ENCODE assay signal across 10 cellular contexts in genomic region chr2:74577448-74577847, GRCh38. TPM values are rescaled to one million over a fixed set of nuclear protein-coding genes. Genes with fewer than 3 reads are reported as not detected.
DNase-seq lines count a peak whose midpoint lies in the region; ATAC-seq, FAIRE-seq and TF ChIP-seq lines count a peak whose summit lies in the region.
"Had no signal": no experiment of that assay in that cellular context is flagged by ENCODE, and none has a peak within 500 bp of the region (broad histone marks: within the 10 kb centered on the region; RNA-seq: fewer than 3 reads in every experiment).

No MANE protein-coding gene starts in this region.

- H3K9me3 ChIP-seq in mammary epithelial cell (replicated peaks; ENCODE audit: insufficient read depth, low read length): no peaks in the 10 kb centered on the region
- H3K9me3 ChIP-seq in smooth muscle cell (replicated peaks; ENCODE audit: low read depth): no peaks in the 10 kb centered on the region
- H3K9me3 ChIP-seq in endodermal cell (ENCODE audit: control insufficient read depth, low read length): no peaks in the 10 kb centered on the region
- H3K9me3 ChIP-seq: psoas muscle had no signal

- no peak for FAIRE-seq in HTR-8/SVneo (lab: Jason Lieb, UNC)

- no peak overlapping the region for H3K4me3 Mint-ChIP-seq in activated CD4-positive, alpha-beta T cell treated with anti-CD3 and anti-CD28 coated beads for 36 hours
- no peak overlapping the region for H3K4me3 Mint-ChIP-seq in activated CD4-positive, alpha-beta T cell treated with anti-CD3 and anti-CD28 coated beads, Interleukin-2, amount 10 ng/mL, durations not matched to agents 7 days and 5 days
- H3K4me3 Mint-ChIP-seq in endodermal cell: no peak overlapping the region

- H3K79me2 ChIP-seq in mammary epithelial cell (ENCODE audit: insufficient read depth, low read length) (no peaks in the 10 kb centered on the region), smooth muscle cell (ENCODE audit: low read depth) (no peaks in the 10 kb centered on the region)

- H2AFZ ChIP-seq in mammary epithelial cell (ENCODE audit: low read depth, low read length) (peak overlapping the region; percentile 41), smooth muscle cell (ENCODE audit: low read depth) (no peak overlapping the region)

- TF ChIP-seq CTCF in mammary epithelial cell (conservative IDR thresholded peaks at IDR 0.05 in 1 of 2, IDR thresholded peaks at IDR 0.05 in 1 of 2; ENCODE audit: extremely low read depth in 1 of 2, insufficient read depth in 1 of 2, low read depth in 1 of 2, low read length in 2 of 2) (no peak), smooth muscle cell (IDR thresholded peaks at IDR 0.05; ENCODE audit: borderline replicate concordance, insufficient read depth, poor library complexity, severe bottlenecking) (no peak), endodermal cell (conservative IDR thresholded peaks at IDR 0.05) (no peak)

- no peaks in the 10 kb centered on the region for H3K36me3 Mint-ChIP-seq in activated CD4-positive, alpha-beta T cell treated with anti-CD3 and anti-CD28 coated beads for 36 hours (ENCODE audit: low read depth)
- peaks cover 12% of the 10 kb centered on the region for H3K36me3 Mint-ChIP-seq in activated CD4-positive, alpha-beta T cell treated with anti-CD3 and anti-CD28 coated beads, Interleukin-2, amount 10 ng/mL, durations not matched to agents 7 days and 5 days (ENCODE audit: low read depth)
- no peaks in the 10 kb centered on the region for H3K36me3 Mint-ChIP-seq in endodermal cell (ENCODE audit: low read depth)

- peaks cover 1% of the 10 kb centered on the region for H3K27me3 Mint-ChIP-seq in activated CD4-positive, alpha-beta T cell treated with anti-CD3 and anti-CD28 coated beads for 36 hours
- H3K27me3 Mint-ChIP-seq in activated CD4-positive, alpha-beta T cell treated with anti-CD3 and anti-CD28 coated beads, Interleukin-2, amount 10 ng/mL, durations not matched to agents 7 days and 5 days: no peaks in the 10 kb centered on the region
- peaks cover 14% of the 10 kb centered on the region for H3K27me3 Mint-ChIP-seq in endodermal cell (ENCODE audit: insufficient read depth)

- no peaks in the 10 kb centered on the region for H3K36me3 ChIP-seq in mammary epithelial cell (ENCODE audit: insufficient read depth, low read length)
- H3K36me3 ChIP-seq in smooth muscle cell (ENCODE audit: low read depth): no peaks in the 10 kb centered on the region
- H3K36me3 ChIP-seq in endodermal cell (ENCODE audit: control insufficient read depth, insufficient read depth, low read length): no peaks in the 10 kb centered on the region

- H4K20me1 ChIP-seq in mammary epithelial cell (ENCODE audit: insufficient read depth, low read length): no peaks in the 10 kb centered on the region
- no peaks in the 10 kb centered on the region for H4K20me1 ChIP-seq in smooth muscle cell (ENCODE audit: low read depth)

- H3K4me1 ChIP-seq in mammary epithelial cell (ENCODE audit: insufficient read depth, low read length): peaks cover 24% of the 10 kb centered on the region
- peaks cover 7% of the 10 kb centered on the region for H3K4me1 ChIP-seq in smooth muscle cell (ENCODE audit: low read depth)
- H3K4me1 ChIP-seq in endodermal cell (ENCODE audit: control insufficient read depth, insufficient read depth, low read length): no peaks in the 10 kb centered on the region
- H3K4me1 ChIP-seq: psoas muscle had no signal

- no TSS peak for BruUV-seq in mammary epithelial cell (replicated peaks; lab: Mats Ljungman, UMichigan)

- H3K27ac ChIP-seq in mammary epithelial cell (ENCODE audit: insufficient read depth, low read depth, low read length): no peak overlapping the region
- H3K27ac ChIP-seq in smooth muscle cell (ENCODE audit: low read depth): peak overlapping the region; percentile 76
- H3K27ac ChIP-seq in endodermal cell (ENCODE audit: low read depth, low read length): no peak overlapping the region
- H3K27ac ChIP-seq: psoas muscle had no signal

- POLR2A ChIA-PET in activated CD4-positive, alpha-beta T cell treated with anti-CD3 and anti-CD28 coated beads for 36 hours (lab: Charles Lee): no interaction called here
- POLR2A ChIA-PET in activated CD4-positive, alpha-beta T cell treated with anti-CD3 and anti-CD28 coated beads, Interleukin-2, amount 10 ng/mL, durations not matched to agents 7 days and 5 days (lab: Charles Lee): no interaction called here

- dilution Hi-C loops in mammary epithelial cell (cut with HindIII; ENCODE audit: low sequenced_read_pairs): loop anchor here (5.0 kb wide), 1 partner anchor 105 kb away; the partner anchor contains the start of gene MRPL53

- peak; percentile 74 for ATAC-seq in activated CD4-positive, alpha-beta T cell treated with anti-CD3 and anti-CD28 coated beads for 36 hours

- 100% methylated on average over 2 of the region's 2 CpGs for WGBS in mammary epithelial cell (ENCODE audit: low coverage, missing lambda C conversion rate)
- WGBS in smooth muscle cell (ENCODE audit: low lambda C conversion rate): 33% methylated on average over 2 of the region's 2 CpGs
- 88 to 100% methylated on average over 2 of the region's 2 CpGs for WGBS in endodermal cell (ENCODE audit: insufficient coverage in 1 of 2, insufficient read length in 1 of 2), 2 experiments

- H3K4me3 ChIP-seq in mammary epithelial cell (replicated peaks in 1 of 3; ENCODE audit: insufficient read depth in 1 of 3, low read depth in 2 of 3, low read length in 3 of 3) (no peak overlapping the region), smooth muscle cell (no peak overlapping the region), endodermal cell (ENCODE audit: low read length) (no peak overlapping the region)
- H3K4me3 ChIP-seq: psoas muscle had no signal

- H3K27ac Mint-ChIP-seq in activated CD4-positive, alpha-beta T cell treated with anti-CD3 and anti-CD28 coated beads for 36 hours: peak overlapping the region; percentile 11
- H3K27ac Mint-ChIP-seq in activated CD4-positive, alpha-beta T cell treated with anti-CD3 and anti-CD28 coated beads, Interleukin-2, amount 10 ng/mL, durations not matched to agents 7 days and 5 days: no peak overlapping the region
- no peak overlapping the region for H3K27ac Mint-ChIP-seq in endodermal cell

- H3F3A ChIP-seq in smooth muscle cell (ENCODE audit: low read depth): peaks cover 44% of the 10 kb centered on the region

- no peak overlapping the region for H3K4me2 ChIP-seq in mammary epithelial cell (ENCODE audit: insufficient read depth, low read depth, low read length)
- peak overlapping the region; percentile 31 for H3K4me2 ChIP-seq in smooth muscle cell

- peak; percentile 37 for DNase-seq in activated CD4-positive, alpha-beta T cell treated with anti-CD3 and anti-CD28 coated beads for 36 hours
- DNase-seq in activated CD4-positive, alpha-beta T cell treated with anti-CD3 and anti-CD28 coated beads, Interleukin-2, amount 10 ng/mL, durations not matched to agents 7 days and 5 days: no peak
- DNase-seq in HT1080 (ENCODE audit: low read depth) (peak; percentile 59), mammary epithelial cell (no peak), smooth muscle cell (lab: John Stamatoyannopoulos, UW; ENCODE audit: unreplicated experiment) (no peak), HTR-8/SVneo (ENCODE audit: insufficient read length, low spot score) (no peak), endodermal cell (no peak), NCI-H2029 treated with DMSO at 0.1 percent for 48 hours (lab: John Stamatoyannopoulos, UW) (no peak)
- DNase-seq: psoas muscle had no signal

- CTCF ChIA-PET in activated CD4-positive, alpha-beta T cell treated with anti-CD3 and anti-CD28 coated beads for 36 hours (lab: Charles Lee): interaction anchor here (0.9 to 2.9 kb wide), 3 partner anchors 9 to 20 kb away, joined by 3 to 18 read pairs (median 3); no protein-coding TSS in a partner anchor
- CTCF ChIA-PET in activated CD4-positive, alpha-beta T cell treated with anti-CD3 and anti-CD28 coated beads, Interleukin-2, amount 10 ng/mL, durations not matched to agents 7 days and 5 days (lab: Charles Lee): interaction anchor here (1.2 to 6.2 kb wide), 7 partner anchors 9 to 95 kb away, joined by 3 to 56 read pairs (median 23); partner anchors contain the start of genes CCDC142 and TTC31
- CTCF ChIA-PET in mammary epithelial cell (lab: Charles Lee; ENCODE audit: low non-redundant PET): no interaction called here

- H3K27me3 ChIP-seq in mammary epithelial cell (ENCODE audit: insufficient read depth, low read length): no peaks in the 10 kb centered on the region
- H3K27me3 ChIP-seq in smooth muscle cell (ENCODE audit: low read depth): no peaks in the 10 kb centered on the region
- H3K27me3 ChIP-seq in endodermal cell (ENCODE audit: control insufficient read depth, insufficient read depth, low read length, poor library complexity, severe bottlenecking): peaks cover 45% of the 10 kb centered on the region

- H3K4me1 Mint-ChIP-seq in activated CD4-positive, alpha-beta T cell treated with anti-CD3 and anti-CD28 coated beads for 36 hours: peaks cover 22% of the 10 kb centered on the region
- peaks cover 33% of the 10 kb centered on the region for H3K4me1 Mint-ChIP-seq in activated CD4-positive, alpha-beta T cell treated with anti-CD3 and anti-CD28 coated beads, Interleukin-2, amount 10 ng/mL, durations not matched to agents 7 days and 5 days
- no peaks in the 10 kb centered on the region for H3K4me1 Mint-ChIP-seq in endodermal cell

- intact Hi-C loops in activated CD4-positive, alpha-beta T cell treated with anti-CD3 and anti-CD28 coated beads for 36 hours (cut with DNase I, micrococcal nuclease): loop anchor here in 1 of 2 experiments (5.0 kb wide), 1 partner anchor 255 kb away; the partner anchor contains the start of gene HK2
- intact Hi-C loops in mammary epithelial cell (cut with micrococcal nuclease): no loop called here

- no peaks in the 10 kb centered on the region for H3K9me3 Mint-ChIP-seq in activated CD4-positive, alpha-beta T cell treated with anti-CD3 and anti-CD28 coated beads for 36 hours (ENCODE audit: low read depth)
- peaks cover 8% of the 10 kb centered on the region for H3K9me3 Mint-ChIP-seq in activated CD4-positive, alpha-beta T cell treated with anti-CD3 and anti-CD28 coated beads, Interleukin-2, amount 10 ng/mL, durations not matched to agents 7 days and 5 days
- no peaks in the 10 kb centered on the region for H3K9me3 Mint-ChIP-seq in endodermal cell

- in situ Hi-C loops in mammary epithelial cell (cut with MboI; ENCODE audit: low sequenced_read_pairs in 2 of 2): no loop called here

- H3K9ac ChIP-seq in mammary epithelial cell (ENCODE audit: insufficient read depth, low read length) (no peak overlapping the region), smooth muscle cell (ENCODE audit: low read depth) (no peak overlapping the region), endodermal cell (ENCODE audit: extremely low read depth, low read length, poor library complexity, severe bottlenecking) (no peak overlapping the region)

RNA-seq across cellular contexts. Expression of gene DOK1, which starts 22.9 kb away (rescaled TPM):
- total RNA-seq in activated CD4-positive, alpha-beta T cell treated with anti-CD3 and anti-CD28 coated beads for 36 hours: 10 to 100 TPM; 17.2 to 17.9 TPM
- total RNA-seq in activated CD4-positive, alpha-beta T cell treated with anti-CD3 and anti-CD28 coated beads, Interleukin-2, amount 10 ng/mL, durations not matched to agents 7 days and 5 days: 10 to 100 TPM; 28.0 to 34.4 TPM
- 62.1 and 66.8 TPM in 2 replicates for total RNA-seq in HT1080 (2014; rRNA removed; shearing (Covaris generic))
- polyA plus RNA-seq in HT1080 (2015; cell fraction: cytosol; rRNA removed): 82.6 and 85.9 TPM in 2 replicates
- 102 and 123 TPM in 2 replicates for polyA plus RNA-seq in HT1080 (2015; cell fraction: nucleus; rRNA removed)
- total RNA-seq in mammary epithelial cell: 1 to 10 TPM; 3.1 to 6.5 TPM
- polyA plus RNA-seq in mammary epithelial cell: 4.9 TPM
- not detected for polyA minus RNA-seq in mammary epithelial cell
- 11.7 and 17.8 TPM in 2 replicates for total RNA-seq in smooth muscle cell
- 32.9 and 41.3 TPM in 2 replicates for polyA plus RNA-seq in smooth muscle cell
- total RNA-seq in endodermal cell: 10 to 100 TPM; 12.9 to 15.1 TPM
- polyA plus RNA-seq in endodermal cell (2013, experiment 1 of 2): 9.7 TPM
- 8.9 TPM for polyA plus RNA-seq in endodermal cell (2013, experiment 2 of 2)

RNA-seq across cellular contexts. Expression of gene LOXL3, which starts 23.7 kb away (rescaled TPM):
- under 1 TPM; 0.86 to 0.96 TPM for total RNA-seq in activated CD4-positive, alpha-beta T cell treated with anti-CD3 and anti-CD28 coated beads for 36 hours
- under 1 TPM; 0.12 to 0.15 TPM for total RNA-seq in activated CD4-positive, alpha-beta T cell treated with anti-CD3 and anti-CD28 coated beads, Interleukin-2, amount 10 ng/mL, durations not matched to agents 7 days and 5 days
- 48.5 and 49.8 TPM in 2 replicates for total RNA-seq in HT1080 (2014; rRNA removed; shearing (Covaris generic))
- polyA plus RNA-seq in HT1080 (2015; cell fraction: cytosol; rRNA removed): 68.7 and 78.7 TPM in 2 replicates
- 416 and 445 TPM in 2 replicates for polyA plus RNA-seq in HT1080 (2015; cell fraction: nucleus; rRNA removed)
- under 1 TPM; 0.83 to 0.87 TPM for total RNA-seq in mammary epithelial cell
- 2.2 TPM for polyA plus RNA-seq in mammary epithelial cell
- 0.21 TPM for polyA minus RNA-seq in mammary epithelial cell
- 123 and 139 TPM in 2 replicates for total RNA-seq in smooth muscle cell
- 109 and 190 TPM in 2 replicates for polyA plus RNA-seq in smooth muscle cell
- 1 to 10 TPM; 5.4 to 7.6 TPM for total RNA-seq in endodermal cell
- 34.7 TPM for polyA plus RNA-seq in endodermal cell (2013, experiment 1 of 2)
- polyA plus RNA-seq in endodermal cell (2013, experiment 2 of 2): 26.7 TPM

RNA-seq across cellular contexts. Expression of gene HTRA2, which starts 47.7 kb away (rescaled TPM):
- total RNA-seq in activated CD4-positive, alpha-beta T cell treated with anti-CD3 and anti-CD28 coated beads for 36 hours: 10 to 100 TPM; 43.5 to 47.7 TPM
- 10 to 100 TPM; 41.6 to 45.8 TPM for total RNA-seq in activated CD4-positive, alpha-beta T cell treated with anti-CD3 and anti-CD28 coated beads, Interleukin-2, amount 10 ng/mL, durations not matched to agents 7 days and 5 days
- 84.5 and 94.6 TPM in 2 replicates for total RNA-seq in HT1080 (2014; rRNA removed; shearing (Covaris generic))
- polyA plus RNA-seq in HT1080 (2015; cell fraction: cytosol; rRNA removed): 35.8 and 37.6 TPM in 2 replicates
- polyA plus RNA-seq in HT1080 (2015; cell fraction: nucleus; rRNA removed): 50.7 and 56.3 TPM in 2 replicates
- total RNA-seq in mammary epithelial cell (10 to 100 TPM; 29.2 to 30.8 TPM), smooth muscle cell (19.1 and 19.2 TPM in 2 replicates), endodermal cell (10 to 100 TPM; 32.8 to 38.9 TPM)
- polyA plus RNA-seq in mammary epithelial cell (50.0 TPM), smooth muscle cell (30.4 and 35.2 TPM in 2 replicates)
- polyA minus RNA-seq in mammary epithelial cell: 68.7 TPM
- polyA plus RNA-seq in endodermal cell (2013, experiment 1 of 2): 27.5 TPM
- polyA plus RNA-seq in endodermal cell (2013, experiment 2 of 2): 26.4 TPM

RNA-seq across cellular contexts. Expression of gene AUP1, which starts 47.9 kb away (rescaled TPM):
- 100 to 1,000 TPM in 1 of 2 experiments, 10 to 100 TPM in 1; 92.0 to 122 TPM for total RNA-seq in activated CD4-positive, alpha-beta T cell treated with anti-CD3 and anti-CD28 coated beads for 36 hours
- 100 to 1,000 TPM; 116 to 136 TPM for total RNA-seq in activated CD4-positive, alpha-beta T cell treated with anti-CD3 and anti-CD28 coated beads, Interleukin-2, amount 10 ng/mL, durations not matched to agents 7 days and 5 days
- 169 and 184 TPM in 2 replicates for total RNA-seq in HT1080 (2014; rRNA removed; shearing (Covaris generic))
- 89.0 and 97.4 TPM in 2 replicates for polyA plus RNA-seq in HT1080 (2015; cell fraction: cytosol; rRNA removed)
- 285 and 333 TPM in 2 replicates for polyA plus RNA-seq in HT1080 (2015; cell fraction: nucleus; rRNA removed)
- 100 to 1,000 TPM in 1 of 2 donors, 10 to 100 TPM in 1; 67.5 to 111 TPM for total RNA-seq in mammary epithelial cell
- 145 TPM for polyA plus RNA-seq in mammary epithelial cell
- polyA minus RNA-seq in mammary epithelial cell: 95.5 TPM
- 83.4 and 104 TPM in 2 replicates for total RNA-seq in smooth muscle cell
- 138 and 170 TPM in 2 replicates for polyA plus RNA-seq in smooth muscle cell
- 10 to 100 TPM; 76.3 to 88.9 TPM for total RNA-seq in endodermal cell
- polyA plus RNA-seq in endodermal cell (2013, experiment 1 of 2): 120 TPM
- polyA plus RNA-seq in endodermal cell (2013, experiment 2 of 2): 105 TPM

RNA-seq across cellular contexts. Expression of gene DQX1, which starts 51.4 kb away (rescaled TPM):
- total RNA-seq in activated CD4-positive, alpha-beta T cell treated with anti-CD3 and anti-CD28 coated beads for 36 hours: under 1 TPM; 0.40 to 0.41 TPM
- under 1 TPM; 0.25 to 0.52 TPM for total RNA-seq in activated CD4-positive, alpha-beta T cell treated with anti-CD3 and anti-CD28 coated beads, Interleukin-2, amount 10 ng/mL, durations not matched to agents 7 days and 5 days
- total RNA-seq in HT1080 (2014; rRNA removed; shearing (Covaris generic)): 0.13 and 0.18 TPM in 2 replicates
- polyA plus RNA-seq in HT1080 (2015; cell fraction: cytosol; rRNA removed): 0.20 and 0.24 TPM in 2 replicates
- polyA plus RNA-seq in HT1080 (2015; cell fraction: nucleus; rRNA removed): 2.8 and 4.1 TPM in 2 replicates
- total RNA-seq in mammary epithelial cell (1 to 10 TPM in 1 of 2 donors, under 1 TPM in 1; 0.83 to 5.2 TPM), smooth muscle cell (0.09 and 0.27 TPM in 2 replicates), endodermal cell (1 to 10 TPM in 1 of 2 donors, under 1 TPM in 1; 0.93 to 1.1 TPM)
- polyA plus RNA-seq in mammary epithelial cell (3.4 TPM), smooth muscle cell (0.57 TPM in 1 of 2 replicates, not detected in the other)
- not detected for polyA minus RNA-seq in mammary epithelial cell
- polyA plus RNA-seq in endodermal cell (2013, experiment 1 of 2): 0.64 TPM
- polyA plus RNA-seq in endodermal cell (2013, experiment 2 of 2): 0.41 TPM
- total RNA-seq: dermis microvascular lymphatic vessel endothelial cell, psoas muscle had no signal

Comparison
In these comparisons a context has a peak if more than half of its experiments do, and no peak if none do; other contexts are left out.
1. DNase-seq: peak in activated CD4-positive, alpha-beta T cell treated with anti-CD3 and anti-CD28 coated beads for 36 hours (single experiment) and HT1080 (single experiment); none in activated CD4-positive, alpha-beta T cell treated with anti-CD3 and anti-CD28 coated beads, Interleukin-2, amount 10 ng/mL, durations not matched to agents 7 days and 5 days (single experiment), mammary epithelial cell (single experiment), smooth muscle cell (single experiment), HTR-8/SVneo (single experiment), endodermal cell (single experiment) and NCI-H2029 treated with DMSO at 0.1 percent for 48 hours (single experiment).